Comparison of ENCODE assay signal across 13 cellular contexts in the genomic region with DNA sequence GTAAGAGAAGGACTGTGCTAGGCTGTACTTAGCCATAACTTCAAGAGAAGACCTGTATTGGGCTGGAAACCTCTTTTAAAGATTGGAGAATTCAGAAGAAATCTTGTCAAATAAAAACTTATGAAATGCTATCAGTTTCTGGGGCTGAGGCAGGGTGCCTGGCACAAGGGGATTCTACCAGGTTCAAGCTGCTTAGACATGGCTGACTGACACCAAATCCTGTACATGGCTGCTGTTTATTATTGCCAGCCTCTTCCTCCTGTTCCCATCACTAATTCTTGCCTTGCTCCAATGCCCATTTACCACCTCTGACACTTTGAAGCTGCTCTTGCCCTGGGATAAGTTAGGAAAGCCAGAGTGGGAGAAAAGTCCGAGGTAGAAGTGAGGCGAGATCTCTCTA.
DNase-seq lines count a peak whose midpoint lies in the region; ATAC-seq, FAIRE-seq and TF ChIP-seq lines count a peak whose summit lies in the region.
"Had no signal": no experiment of that assay in that cellular context is flagged by ENCODE, and none has a peak within 500 bp of the region (broad histone marks: within the 10 kb centered on the region; RNA-seq: fewer than 3 reads in every experiment).

No MANE protein-coding gene starts in this region.

- H3K36me3 ChIP-seq in KOPT-K1 (ENCODE audit: insufficient read depth, low read length) (peaks cover 20% of the 10 kb centered on the region), astrocyte (ENCODE audit: insufficient read depth, low read length) (no peaks in the 10 kb centered on the region), small intestine (ENCODE audit: control insufficient read depth in 2 of 2, insufficient read depth in 2 of 2, low read length in 2 of 2) (no peaks in the 10 kb centered on the region)
- H3K36me3 ChIP-seq: transverse colon had no signal

- H3K36me3 Mint-ChIP-seq in astrocyte (ENCODE audit: low read depth, unreplicated experiment): no peaks in the 10 kb centered on the region

- peaks cover 12% of the 10 kb centered on the region for H3K79me2 ChIP-seq in astrocyte (ENCODE audit: insufficient read depth, low read length)

- H3K4me1 Mint-ChIP-seq in astrocyte (ENCODE audit: low read depth, unreplicated experiment): peaks cover 64% of the 10 kb centered on the region

- no peak for TF ChIP-seq CTCF in astrocyte (IDR thresholded peaks at IDR 0.05; ENCODE audit: insufficient read depth, low read depth, low read length)

- no peaks in the 10 kb centered on the region for H3K27me3 Mint-ChIP-seq in astrocyte (ENCODE audit: low read depth, unreplicated experiment)

- DNase-seq in NCI-H82 (lab: John Stamatoyannopoulos, UW) (peak; percentile 11), NCI-H82 treated with DMSO at 0.1 percent for 48 hours (lab: John Stamatoyannopoulos, UW; ENCODE audit: unreplicated experiment) (no peak), astrocyte (ENCODE audit: low read depth) (no peak), small intestine (no peak), activated gamma-delta T cell (lab: John Stamatoyannopoulos, UW) (no peak), NCI-H1105 (lab: John Stamatoyannopoulos, UW) (no peak)
- DNase-seq: GOT3; stimulated activated CD4-positive, alpha-beta T cell treated with anti-CD3 and anti-CD28 coated beads, Interleukin-4, amount 100 ng/mL, for 24 hours; transverse colon had no signal

- no peak overlapping the region for H3K4me2 ChIP-seq in astrocyte (ENCODE audit: low read length)

- no peaks in the 10 kb centered on the region for H4K20me1 ChIP-seq in astrocyte (ENCODE audit: insufficient read depth, low read length)

- H3K27ac ChIP-seq in KOPT-K1 (ENCODE audit: low read depth, low read length, poor library complexity, severe bottlenecking) (peak overlapping the region; percentile 91), astrocyte (ENCODE audit: low read depth, low read length) (peak overlapping the region; percentile 88), small intestine (ENCODE audit: low read depth in 1 of 2, low read length in 1 of 2) (peak overlapping the region; percentile 5 to 48)
- H3K27ac ChIP-seq: 22Rv1 had no signal

- H2AFZ ChIP-seq in astrocyte (ENCODE audit: low read depth, low read length): no peak overlapping the region

- no peak overlapping the region for H3K9ac ChIP-seq in astrocyte (ENCODE audit: low read length)

- H3K27ac Mint-ChIP-seq in astrocyte (ENCODE audit: unreplicated experiment): peak overlapping the region; percentile 80

- H3K4me3 Mint-ChIP-seq in astrocyte (ENCODE audit: unreplicated experiment): peak overlapping the region; percentile 11

- WGBS in small intestine, 3 donors: 57 to 89% (median 81%) methylated on average over 2 of the region's 2 CpGs

- peaks cover under 1% of the 10 kb centered on the region for H3K9me3 Mint-ChIP-seq in astrocyte (ENCODE audit: unreplicated experiment)

- peaks cover 10% of the 10 kb centered on the region for H3K9me3 ChIP-seq in KOPT-K1 (ENCODE audit: insufficient read depth, low read length, poor library complexity, severe bottlenecking)
- H3K9me3 ChIP-seq in astrocyte (ENCODE audit: insufficient read depth, low read depth, low read length): no peaks in the 10 kb centered on the region
- no peaks in the 10 kb centered on the region for H3K9me3 ChIP-seq in small intestine (ENCODE audit: control insufficient read depth, low read depth)
- H3K9me3 ChIP-seq: transverse colon had no signal

- no peak for ATAC-seq in GM18907 (IDR thresholded peaks at IDR 0.05; ENCODE audit: unreplicated experiment)
- ATAC-seq: SK-N-SH treated with all-trans-retinoic acid at 6 μM for 48 hours had no signal

- H3K4me1 ChIP-seq in astrocyte (ENCODE audit: insufficient read depth, low read length): peaks cover 40% of the 10 kb centered on the region
- peaks cover 0 to 5% of the 10 kb centered on the region in 2 donors for H3K4me1 ChIP-seq in small intestine (ENCODE audit: control insufficient read depth in 2 of 2, insufficient read depth in 1 of 2, low read depth in 1 of 2, low read length in 1 of 2)

- no peak overlapping the region for H3K4me3 ChIP-seq in astrocyte (ENCODE audit: insufficient read depth, low read depth, low read length)
- H3K4me3 ChIP-seq in small intestine (ENCODE audit: low read depth in 1 of 2, low read length in 2 of 2): no peak overlapping the region
- H3K4me3 ChIP-seq: transverse colon had no signal

- H3K27me3 ChIP-seq in astrocyte (ENCODE audit: insufficient read depth, low read length) (no peaks in the 10 kb centered on the region), small intestine (ENCODE audit: control insufficient read depth in 2 of 2, insufficient read depth in 2 of 2, low read length in 2 of 2) (no peaks in the 10 kb centered on the region)
- H3K27me3 ChIP-seq: transverse colon had no signal

- FAIRE-seq in astrocyte (lab: Jason Lieb, UNC): no peak
- no peak for FAIRE-seq in small intestine (lab: Jason Lieb, UNC)

Comparison
In these comparisons a context has a peak if more than half of its experiments do, and no peak if none do; other contexts are left out.
1. H3K27ac ChIP-seq: peak in every context shown above with its lines; median percentile 91 in KOPT-K1; 88 in astrocyte; 26 in small intestine.